Comparison of ENCODE assay signal across 27 cellular contexts in genomic region chr4:84585276-84585675, GRCh38. TPM values are rescaled to one million over a fixed set of nuclear protein-coding genes. Genes with fewer than 3 reads are reported as not detected.
DNase-seq lines count a peak whose midpoint lies in the region; ATAC-seq and TF ChIP-seq lines count a peak whose summit lies in the region.
"Had no signal": no experiment of that assay in that cellular context is flagged by ENCODE, and none has a peak within 500 bp of the region (broad histone marks: within the 10 kb centered on the region; RNA-seq: fewer than 3 reads in every experiment).

No MANE protein-coding gene starts in this region.

- H3K36me3 Mint-ChIP-seq in mesothelial cell of epicardium = peaks cover 19% of the 10 kb centered on the region
- H3K36me3 Mint-ChIP-seq in activated T-helper 2 cell treated with anti-CD3 and anti-CD28 coated beads, Interferon-gamma antibody, Interleukin-2, Interleukin-4, amounts not matched to agents 10 μg/mL and 5 μg/mL and 100 μg/mL, durations not matched to agents 14 hours and 24 hours and 36 hours (ENCODE audit: low read depth) = no peaks in the 10 kb centered on the region
- no peaks in the 10 kb centered on the region for H3K36me3 Mint-ChIP-seq in activated T-cell treated with anti-CD3 and anti-CD28 coated beads, Interleukin-2, amount 50 U/mL, for 4 hours (ENCODE audit: insufficient read depth)
- peaks cover 0 to 4% of the 10 kb centered on the region in 2 donors for H3K36me3 Mint-ChIP-seq in activated T-cell treated with anti-CD3 and anti-CD28 coated beads, Interleukin-2, amount 50 U/mL, for 72 hours (ENCODE audit: insufficient read depth in 2 of 2)
- peaks cover 0 to 9% (median 0%) of the 10 kb centered on the region in 5 donors for H3K36me3 Mint-ChIP-seq in naive thymus-derived CD4-positive, alpha-beta T cell
- H3K36me3 Mint-ChIP-seq: activated CD4-positive, alpha-beta memory T cell treated with anti-CD3 and anti-CD28 coated beads for 36 hours had no signal

- H3K27me3 ChIP-seq in PC-9 (ENCODE audit: insufficient read depth, low read depth) (no peaks in the 10 kb centered on the region), esophagus squamous epithelium (peaks cover 0 to 5% (median 0%) of the 10 kb centered on the region in 4 donors)
- H3K27me3 ChIP-seq in naive thymus-derived CD4-positive, alpha-beta T cell (ENCODE audit: control insufficient read depth in 2 of 2, insufficient read depth in 2 of 2, low read length in 2 of 2) = no peaks in the 10 kb centered on the region

- H3F3A ChIP-seq in PC-9 (ENCODE audit: insufficient read depth, low read depth) = peaks cover 24% of the 10 kb centered on the region

- CTCF ChIA-PET in PC-9 (lab: Charles Lee) = no interaction called here
- CTCF ChIA-PET in naive thymus-derived CD4-positive, alpha-beta T cell (lab: Charles Lee) = interaction anchor here (0.7 kb wide), 1 partner anchor 1833 kb away, joined by 3 read pairs; no protein-coding TSS in a partner anchor

- H3K27ac Mint-ChIP-seq in mesothelial cell of epicardium = peak overlapping the region; percentile 50
- H3K27ac Mint-ChIP-seq in activated T-helper 2 cell treated with anti-CD3 and anti-CD28 coated beads, Interferon-gamma antibody, Interleukin-2, Interleukin-4, amounts not matched to agents 10 μg/mL and 5 μg/mL and 100 μg/mL, durations not matched to agents 14 hours and 24 hours and 36 hours = no peak overlapping the region
- H3K27ac Mint-ChIP-seq in activated T-cell treated with anti-CD3 and anti-CD28 coated beads, Interleukin-2, amount 50 U/mL, for 72 hours = no peak overlapping the region
- H3K27ac Mint-ChIP-seq in naive thymus-derived CD4-positive, alpha-beta T cell = no peak overlapping the region
- H3K27ac Mint-ChIP-seq: activated CD4-positive, alpha-beta memory T cell treated with anti-CD3 and anti-CD28 coated beads for 36 hours; activated naive CD4-positive, alpha-beta T cell treated with anti-CD3 and anti-CD28 coated beads, Interleukin-2, amount 50 U/mL, for 72 hours; memory B cell had no signal

- no peak for DNase-seq in PC-9
- DNase-seq in esophagus squamous epithelium (lab: John Stamatoyannopoulos, UW) = no peak
- DNase-seq in mesothelial cell of epicardium (ENCODE audit: low spot score in 2 of 2, unreplicated experiment in 2 of 2) = no peak
- no peak for DNase-seq in activated T-helper 2 cell treated with anti-CD3 and anti-CD28 coated beads, Interferon-gamma antibody, Interleukin-2, Interleukin-4, amounts not matched to agents 10 μg/mL and 5 μg/mL and 100 μg/mL, durations not matched to agents 14 hours and 24 hours and 36 hours (ENCODE audit: low spot score)
- DNase-seq in activated T-cell treated with anti-CD3 and anti-CD28 coated beads, Interleukin-2, amount 50 U/mL, for 4 hours = no peak
- no peak for DNase-seq in activated T-cell treated with anti-CD3 and anti-CD28 coated beads, Interleukin-2, amount 50 U/mL, for 72 hours
- no peak for DNase-seq in naive thymus-derived CD4-positive, alpha-beta T cell
- DNase-seq: activated CD4-positive, alpha-beta memory T cell treated with anti-CD3 and anti-CD28 coated beads for 36 hours; activated CD4-positive, alpha-beta T cell treated with anti-CD3 and anti-CD28 coated beads for 1 hour; amygdala; C1 segment of cervical spinal cord; DMS53; effector memory CD4-positive, alpha-beta T cell; heart left ventricle; left cardiac atrium; MM.1S; NCI-H1417 treated with DMSO at 0.1 percent for 48 hours; NCI-H2029 treated with DMSO at 0.1 percent for 48 hours; NCI-H524 treated with DMSO at 0.1 percent for 48 hours; Right ventricle myocardium superior; stimulated activated CD4-positive, alpha-beta T cell treated with anti-CD3 and anti-CD28 coated beads, Interleukin-15, amount 100 ng/mL, for 24 hours; stimulated activated CD4-positive, alpha-beta T cell treated with anti-CD3 and anti-CD28 coated beads, Interleukin-4, amount 100 ng/mL, for 4 hours; T-helper 2 cell; tibial artery had no signal

- ATAC-seq in activated T-cell treated with anti-CD3 and anti-CD28 coated beads, Interleukin-2, amount 50 U/mL, for 4 hours = no peak
- ATAC-seq in activated T-cell treated with anti-CD3 and anti-CD28 coated beads, Interleukin-2, amount 50 U/mL, for 72 hours (replicated peaks in 1 of 2) = no peak
- no peak for ATAC-seq in naive thymus-derived CD4-positive, alpha-beta T cell
- ATAC-seq: activated naive CD4-positive, alpha-beta T cell treated with anti-CD3 and anti-CD28 coated beads, Interleukin-2, amount 50 U/mL, for 72 hours; heart left ventricle; left cardiac atrium had no signal

- H3K27ac ChIP-seq in PC-9 (peak overlapping the region; percentile 94), esophagus squamous epithelium (peak overlapping the region in 3 of 4 donors; percentile 27 to 98 (median 94))
- H3K27ac ChIP-seq in naive thymus-derived CD4-positive, alpha-beta T cell (ENCODE audit: low read depth, low read length) = no peak overlapping the region
- H3K27ac ChIP-seq: heart left ventricle, KMS-11, tibial artery had no signal

- H3K4me3 ChIP-seq in PC-9 (peak overlapping the region; percentile 86), esophagus squamous epithelium (peak overlapping the region in 2 of 4 donors; percentile 69 to 71)
- no peak overlapping the region for H3K4me3 ChIP-seq in naive thymus-derived CD4-positive, alpha-beta T cell (ENCODE audit: low read length)
- H3K4me3 ChIP-seq: heart left ventricle, tibial artery had no signal

- H3K4me1 Mint-ChIP-seq in mesothelial cell of epicardium = peaks cover 33% of the 10 kb centered on the region
- H3K4me1 Mint-ChIP-seq in activated T-helper 2 cell treated with anti-CD3 and anti-CD28 coated beads, Interferon-gamma antibody, Interleukin-2, Interleukin-4, amounts not matched to agents 10 μg/mL and 5 μg/mL and 100 μg/mL, durations not matched to agents 14 hours and 24 hours and 36 hours (ENCODE audit: low read depth) = peaks cover 10% of the 10 kb centered on the region
- peaks cover 15% of the 10 kb centered on the region for H3K4me1 Mint-ChIP-seq in activated T-cell treated with anti-CD3 and anti-CD28 coated beads, Interleukin-2, amount 50 U/mL, for 4 hours (ENCODE audit: low read depth)
- peaks cover 15% of the 10 kb centered on the region for H3K4me1 Mint-ChIP-seq in activated T-cell treated with anti-CD3 and anti-CD28 coated beads, Interleukin-2, amount 50 U/mL, for 72 hours (ENCODE audit: low read depth)
- H3K4me1 Mint-ChIP-seq in naive thymus-derived CD4-positive, alpha-beta T cell = peaks cover 9 to 26% (median 17%) of the 10 kb centered on the region in 7 donors

- H3K79me2 ChIP-seq in PC-9 (ENCODE audit: low read depth) = peaks cover 69% of the 10 kb centered on the region

- no peak overlapping the region for H2AFZ ChIP-seq in PC-9

- peaks cover 16% of the 10 kb centered on the region for H3K36me3 ChIP-seq in PC-9 (ENCODE audit: low read depth)
- peaks cover 0 to 13% (median 0%) of the 10 kb centered on the region in 3 donors for H3K36me3 ChIP-seq in esophagus squamous epithelium
- no peaks in the 10 kb centered on the region for H3K36me3 ChIP-seq in naive thymus-derived CD4-positive, alpha-beta T cell (ENCODE audit: control insufficient read depth in 2 of 3, insufficient read depth in 3 of 3, low read length in 3 of 3)
- H3K36me3 ChIP-seq: heart left ventricle, tibial artery had no signal

- TF ChIP-seq POLR2A in esophagus squamous epithelium (IDR thresholded peaks at IDR 0.05) = no peak

- POLR2A ChIA-PET in PC-9 (lab: Charles Lee; ENCODE audit: unreplicated experiment) = no interaction called here
- POLR2A ChIA-PET in naive thymus-derived CD4-positive, alpha-beta T cell (lab: Charles Lee) = no interaction called here

- H3K9me3 Mint-ChIP-seq in mesothelial cell of epicardium = peaks cover 18% of the 10 kb centered on the region
- H3K9me3 Mint-ChIP-seq in activated T-helper 2 cell treated with anti-CD3 and anti-CD28 coated beads, Interferon-gamma antibody, Interleukin-2, Interleukin-4, amounts not matched to agents 10 μg/mL and 5 μg/mL and 100 μg/mL, durations not matched to agents 14 hours and 24 hours and 36 hours = no peaks in the 10 kb centered on the region
- H3K9me3 Mint-ChIP-seq in activated T-cell treated with anti-CD3 and anti-CD28 coated beads, Interleukin-2, amount 50 U/mL, for 4 hours = peaks cover 7% of the 10 kb centered on the region
- H3K9me3 Mint-ChIP-seq in activated T-cell treated with anti-CD3 and anti-CD28 coated beads, Interleukin-2, amount 50 U/mL, for 72 hours = peaks cover 0 to 2% of the 10 kb centered on the region in 2 donors
- peaks cover 0 to 11% (median 5%) of the 10 kb centered on the region in 11 donors for H3K9me3 Mint-ChIP-seq in naive thymus-derived CD4-positive, alpha-beta T cell
- H3K9me3 Mint-ChIP-seq: activated naive CD4-positive, alpha-beta T cell treated with anti-CD3 and anti-CD28 coated beads, Interleukin-2, amount 50 U/mL, for 72 hours had no signal

- peaks cover 7% of the 10 kb centered on the region; the same call in 1 of the 2 replicates for H4K20me1 ChIP-seq in PC-9 (ENCODE audit: insufficient read depth)

- BruUV-seq in PC-9 (replicated peaks; lab: Mats Ljungman, UMichigan) = no TSS peak

- H3K9me3 ChIP-seq in PC-9 (ENCODE audit: insufficient read depth, low read depth) (no peaks in the 10 kb centered on the region; the same call in 1 of the 2 replicates), esophagus squamous epithelium (no peaks in the 10 kb centered on the region)
- no peaks in the 10 kb centered on the region for H3K9me3 ChIP-seq in naive thymus-derived CD4-positive, alpha-beta T cell (ENCODE audit: control insufficient read depth in 2 of 3, low read length in 3 of 3)
- H3K9me3 ChIP-seq: tibial artery had no signal

- intact Hi-C loops in PC-9 (cut with micrococcal nuclease; ENCODE audit: unreplicated experiment) (loop anchor here (10.0 kb wide), 1 partner anchor 370 kb away; no protein-coding TSS in a partner anchor), esophagus squamous epithelium (cut with DNase I) (no loop called here)
- intact Hi-C loops in activated T-helper 2 cell treated with anti-CD3 and anti-CD28 coated beads, Interferon-gamma antibody, Interleukin-2, Interleukin-4, amounts not matched to agents 10 μg/mL and 5 μg/mL and 100 μg/mL, durations not matched to agents 14 hours and 24 hours and 36 hours (cut with micrococcal nuclease) = no loop called here
- intact Hi-C loops in naive thymus-derived CD4-positive, alpha-beta T cell (cut with micrococcal nuclease) = loop anchor here (10.0 kb wide), 3 partner anchors 1100 to 1250 kb away; partner anchors contain the start of genes ABRAXAS1 (in 1 of the 2), HELQ (in 1 of the 2), HPSE (in 1 of the 2) and MRPS18C (in 1 of the 2)

- peak overlapping the region; percentile 87 for H3K4me3 Mint-ChIP-seq in mesothelial cell of epicardium
- no peak overlapping the region for H3K4me3 Mint-ChIP-seq in activated T-helper 2 cell treated with anti-CD3 and anti-CD28 coated beads, Interferon-gamma antibody, Interleukin-2, Interleukin-4, amounts not matched to agents 10 μg/mL and 5 μg/mL and 100 μg/mL, durations not matched to agents 14 hours and 24 hours and 36 hours (ENCODE audit: low read depth)
- no peak overlapping the region for H3K4me3 Mint-ChIP-seq in activated T-cell treated with anti-CD3 and anti-CD28 coated beads, Interleukin-2, amount 50 U/mL, for 4 hours
- H3K4me3 Mint-ChIP-seq in activated T-cell treated with anti-CD3 and anti-CD28 coated beads, Interleukin-2, amount 50 U/mL, for 72 hours = no peak overlapping the region
- no peak overlapping the region for H3K4me3 Mint-ChIP-seq in naive thymus-derived CD4-positive, alpha-beta T cell
- H3K4me3 Mint-ChIP-seq: activated CD4-positive, alpha-beta memory T cell treated with anti-CD3 and anti-CD28 coated beads for 36 hours; memory B cell had no signal

- TF ChIP-seq CTCF in PC-9 (conservative IDR thresholded peaks at IDR 0.05) = no peak
- TF ChIP-seq CTCF in esophagus squamous epithelium (IDR thresholded peaks at IDR 0.05) = no peak
- no peak for TF ChIP-seq CTCF in mesothelial cell of epicardium (IDR thresholded peaks at IDR 0.05; ENCODE audit: unreplicated experiment)

- peak overlapping the region; percentile 95 for H3K4me2 ChIP-seq in PC-9

- no peaks in the 10 kb centered on the region for H3K9me2 ChIP-seq in PC-9 (ENCODE audit: insufficient read depth)

- H3K4me1 ChIP-seq in PC-9 (replicated peaks; ENCODE audit: insufficient read depth) = peaks cover 23% of the 10 kb centered on the region
- peaks cover 5 to 47% (median 5%) of the 10 kb centered on the region in 3 donors for H3K4me1 ChIP-seq in esophagus squamous epithelium
- peaks cover 5% of the 10 kb centered on the region in 2 donors for H3K4me1 ChIP-seq in naive thymus-derived CD4-positive, alpha-beta T cell (ENCODE audit: control insufficient read depth in 2 of 2, insufficient read depth in 2 of 2, low read length in 2 of 2)

- H3K27me3 Mint-ChIP-seq in mesothelial cell of epicardium (ENCODE audit: low read depth) = peaks cover 25% of the 10 kb centered on the region
- peaks cover 52% of the 10 kb centered on the region for H3K27me3 Mint-ChIP-seq in activated T-helper 2 cell treated with anti-CD3 and anti-CD28 coated beads, Interferon-gamma antibody, Interleukin-2, Interleukin-4, amounts not matched to agents 10 μg/mL and 5 μg/mL and 100 μg/mL, durations not matched to agents 14 hours and 24 hours and 36 hours (ENCODE audit: low read depth)
- peaks cover 40% of the 10 kb centered on the region for H3K27me3 Mint-ChIP-seq in activated T-cell treated with anti-CD3 and anti-CD28 coated beads, Interleukin-2, amount 50 U/mL, for 4 hours (ENCODE audit: low read depth)
- peaks cover 33% of the 10 kb centered on the region for H3K27me3 Mint-ChIP-seq in activated T-cell treated with anti-CD3 and anti-CD28 coated beads, Interleukin-2, amount 50 U/mL, for 72 hours (ENCODE audit: low read depth)
- H3K27me3 Mint-ChIP-seq in naive thymus-derived CD4-positive, alpha-beta T cell = peaks cover 18 to 61% (median 30%) of the 10 kb centered on the region in 5 donors

RNA-seq across cellular contexts. Expression of gene CDS1, which starts 2.3 kb away (rescaled TPM):
- total RNA-seq in PC-9 (2021) (35.6 and 37.3 TPM in 2 replicates), esophagus squamous epithelium (10 to 100 TPM; 18.9 to 32.9 (median 26.9) TPM), mesothelial cell of epicardium (18.7 to 20.2 TPM (median 18.7 TPM) in 3 replicates)
- total RNA-seq in activated T-helper 2 cell treated with anti-CD3 and anti-CD28 coated beads, Interferon-gamma antibody, Interleukin-2, Interleukin-4, amounts not matched to agents 10 μg/mL and 5 μg/mL and 100 μg/mL, durations not matched to agents 14 hours and 24 hours and 36 hours = not detected in 2 replicates
- total RNA-seq in activated T-cell treated with anti-CD3 and anti-CD28 coated beads, Interleukin-2, amount 50 U/mL, for 4 hours = under 1 TPM; 0.11 to 0.18 (median 0.15) TPM
- under 1 TPM; 0.22 to 0.28 TPM for total RNA-seq in activated T-cell treated with anti-CD3 and anti-CD28 coated beads, Interleukin-2, amount 50 U/mL, for 72 hours
- under 1 TPM in 4 of 5 experiments, not detected in 1; 0.70 to 0.95 (median 0.80) TPM for total RNA-seq in naive thymus-derived CD4-positive, alpha-beta T cell
- under 1 TPM; 0.39 to 0.54 TPM for polyA plus RNA-seq in naive thymus-derived CD4-positive, alpha-beta T cell

Comparison
In these comparisons a context has a peak if more than half of its experiments do, and no peak if none do; other contexts are left out.
1. RNA of gene CDS1, which starts 2.3 kb away (total RNA-seq): 35.6 to 37.3 TPM in PC-9, 18.9 to 32.9 TPM in esophagus squamous epithelium and 18.7 to 20.2 TPM in mesothelial cell of epicardium; 0.70 to 0.95 TPM in naive thymus-derived CD4-positive, alpha-beta T cell, 0.22 to 0.28 TPM in activated T-cell treated with anti-CD3 and anti-CD28 coated beads, Interleukin-2, amount 50 U/mL, for 72 hours, 0.11 to 0.18 TPM in activated T-cell treated with anti-CD3 and anti-CD28 coated beads, Interleukin-2, amount 50 U/mL, for 4 hours and not detected in activated T-helper 2 cell treated with anti-CD3 and anti-CD28 coated beads, Interferon-gamma antibody, Interleukin-2, Interleukin-4, amounts not matched to agents 10 μg/mL and 5 μg/mL and 100 μg/mL, durations not matched to agents 14 hours and 24 hours and 36 hours; every median in the first group is over 10 times any median in the second.
2. intact Hi-C loops: an anchor here in PC-9 (10.0 kb wide) and naive thymus-derived CD4-positive, alpha-beta T cell (10.0 kb wide); none called in esophagus squamous epithelium and activated T-helper 2 cell treated with anti-CD3 and anti-CD28 coated beads, Interferon-gamma antibody, Interleukin-2, Interleukin-4, amounts not matched to agents 10 μg/mL and 5 μg/mL and 100 μg/mL, durations not matched to agents 14 hours and 24 hours and 36 hours.